ENCODE assay signal across 1 cellular context in genomic region chr17:71163121-71163812, GRCh38.
TF ChIP-seq lines count a peak whose summit lies in the region.

No MANE protein-coding gene starts in this region.

TF ChIP-seq in IMR-90, 13 proteins besides CTCF, POLR2A, EP300 and RAD21 (continued from another document):
- TF ChIP-seq USF2 (IDR thresholded peaks at IDR 0.05; ENCODE audit: low read depth, low read length) (no peak), CEBPB (IDR thresholded peaks at IDR 0.05; ENCODE audit: low read depth, low read length) (no peak), ELK1 (IDR thresholded peaks at IDR 0.05; ENCODE audit: borderline replicate concordance, low read depth, low read length) (no peak), RFX5 (IDR thresholded peaks at IDR 0.05; ENCODE audit: low read depth, low read length) (no peak)
